8 cellular contexts compared by ENCODE assay signal in the genomic region with DNA sequence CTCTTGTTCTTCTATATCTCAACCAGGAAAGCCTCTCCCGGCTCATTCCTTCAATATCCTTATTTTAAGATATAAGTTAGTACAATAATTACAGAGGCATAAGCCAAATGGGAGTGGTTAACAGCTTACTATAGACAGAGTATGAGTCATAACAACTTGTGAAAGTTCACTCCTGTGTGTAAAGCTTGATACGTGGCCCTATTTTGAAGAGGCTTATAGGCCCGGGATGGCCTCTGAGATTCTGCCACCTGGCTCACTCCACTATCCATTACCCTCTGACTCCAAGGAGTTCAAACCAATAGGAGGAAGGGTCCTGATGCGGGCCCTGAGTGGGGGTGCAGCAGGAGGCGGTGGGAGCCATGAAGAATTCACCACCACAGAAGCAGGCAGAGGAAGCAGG. TPM values are rescaled to one million over a fixed set of nuclear protein-coding genes. Genes with fewer than 3 reads are reported as not detected.
A peak's percentile ranks its signal among the peaks of the same experiment; 100 is the strongest.
DNase-seq lines count a peak whose midpoint lies in the region; ATAC-seq and TF ChIP-seq lines count a peak whose summit lies in the region.

No MANE protein-coding gene starts in this region.

- TF ChIP-seq POLR2A in IMR-90 (IDR thresholded peaks at IDR 0.05; ENCODE audit: low read depth, low read length) = no peak

- H3K4me3 ChIP-seq in IMR-90 (ENCODE audit: insufficient read depth, low read depth, low read length) = no peak overlapping the region
- no peak overlapping the region for H3K4me3 ChIP-seq in duodenal mucosa (ENCODE audit: low read depth in 1 of 2, low read length in 2 of 2)

- no peaks in the 10 kb centered on the region for H3K9me3 Mint-ChIP-seq in stimulated activated memory B cell treated with anti-CD40 and anti-IgM and Interleukin-4, amounts not matched to agents 10 μg/mL and 1 μg/mL and 100 μg/mL, for 72 hours

- no peaks in the 10 kb centered on the region for H3K27me3 Mint-ChIP-seq in stimulated activated memory B cell treated with anti-CD40 and anti-IgM and Interleukin-4, amounts not matched to agents 10 μg/mL and 1 μg/mL and 100 μg/mL, for 72 hours

- POLR2A ChIA-PET in IMR-90 (lab: Charles Lee; ENCODE audit: unreplicated experiment) = no interaction called here

- H3K27ac ChIP-seq in IMR-90 (ENCODE audit: insufficient read depth, low read length) (no peak overlapping the region), duodenal mucosa (ENCODE audit: low read depth, low read length) (peak overlapping the region; percentile 55)

- H3K9ac ChIP-seq in IMR-90 (ENCODE audit: low read depth, low read length) (no peak overlapping the region), duodenal mucosa (ENCODE audit: low read depth in 1 of 2, low read length in 2 of 2) (peak overlapping the region; percentile 19 to 35)

- H3K9me3 ChIP-seq in IMR-90 (ENCODE audit: control insufficient read depth, insufficient read depth, low read length) = no peaks in the 10 kb centered on the region
- H3K9me3 ChIP-seq in duodenal mucosa (ENCODE audit: control insufficient read depth in 1 of 2, low read length in 2 of 2) = no peaks in the 10 kb centered on the region

- ATAC-seq in GM21528 (IDR thresholded peaks at IDR 0.05; ENCODE audit: low FRiP score, unreplicated experiment) (peak; percentile 70), IMR-90 (ENCODE audit: low read depth) (no peak)
- ATAC-seq in stimulated activated memory B cell treated with anti-CD40 and anti-IgM and Interleukin-4, amounts not matched to agents 10 μg/mL and 1 μg/mL and 100 μg/mL, for 72 hours = peak; percentile 42

- H2BK15ac ChIP-seq in IMR-90 (ENCODE audit: low read depth, low read length) = no peak overlapping the region

- H3K27ac Mint-ChIP-seq in stimulated activated memory B cell treated with anti-CD40 and anti-IgM and Interleukin-4, amounts not matched to agents 10 μg/mL and 1 μg/mL and 100 μg/mL, for 72 hours = peak overlapping the region; percentile 93

- peaks cover 65% of the 10 kb centered on the region for H3K36me3 Mint-ChIP-seq in stimulated activated memory B cell treated with anti-CD40 and anti-IgM and Interleukin-4, amounts not matched to agents 10 μg/mL and 1 μg/mL and 100 μg/mL, for 72 hours

- no TSS peak for BruUV-seq in IMR-90 (replicated peaks; lab: Mats Ljungman, UMichigan)

- no peak overlapping the region for H2BK120ac ChIP-seq in IMR-90 (ENCODE audit: low read depth, low read length)

- no peak overlapping the region for H2BK20ac ChIP-seq in IMR-90 (ENCODE audit: low read depth, low read length)

- H3K27me3 ChIP-seq in IMR-90 (ENCODE audit: control insufficient read depth, insufficient read depth, low read length) (no peaks in the 10 kb centered on the region), duodenal mucosa (ENCODE audit: control insufficient read depth in 1 of 2, insufficient read depth in 2 of 2, low read length in 2 of 2) (no peaks in the 10 kb centered on the region)

- H3K4ac ChIP-seq in IMR-90 (ENCODE audit: low read depth, low read length) = no peak overlapping the region

- H4K20me1 ChIP-seq in IMR-90 (ENCODE audit: insufficient read depth, low read length) = peaks cover 4% of the 10 kb centered on the region; the same call in 1 of the 2 replicates

- no peak overlapping the region for H3K18ac ChIP-seq in IMR-90 (ENCODE audit: low read depth, low read length)

- H2AFZ ChIP-seq in IMR-90 (replicated peaks; ENCODE audit: low read length, poor library complexity) = no peak overlapping the region

- no peak overlapping the region for H3K56ac ChIP-seq in IMR-90 (ENCODE audit: extremely low read depth, insufficient read depth, low read length)

- H3K4me1 ChIP-seq in IMR-90 (ENCODE audit: control insufficient read depth, insufficient read depth, low read length) (peaks cover 15% of the 10 kb centered on the region), duodenal mucosa (ENCODE audit: control insufficient read depth in 1 of 2, insufficient read depth in 2 of 2, low read length in 2 of 2) (peaks cover 45 to 54% of the 10 kb centered on the region in 2 donors)

- H2AK5ac ChIP-seq in IMR-90 (ENCODE audit: low read depth, low read length) = no peak overlapping the region

- H3K9me1 ChIP-seq in IMR-90 (ENCODE audit: insufficient read depth, low read length) = peaks cover 37% of the 10 kb centered on the region

- no peak overlapping the region for H4K5ac ChIP-seq in IMR-90 (ENCODE audit: low read depth, low read length)

- dilution Hi-C loops in IMR-90 (cut with HindIII; ENCODE audit: low sequenced_read_pairs, unreplicated experiment) = no loop called here

- H2AK9ac ChIP-seq in IMR-90 (replicated peaks; ENCODE audit: low read depth, low read length, poor library complexity) = no peak overlapping the region

- intact Hi-C loops in IMR-90 (cut with micrococcal nuclease) = loop anchor here (5.0 kb wide), 2 partner anchors 37 to 53 kb away; partner anchors contain the start of genes B4GALT1 and SMU1

- DNase-seq in GM13977 (ENCODE audit: low spot score) = peak; percentile 67
- DNase-seq in IMR-90 = peak; percentile 46
- DNase-seq in NCI-H1436 (lab: John Stamatoyannopoulos, UW) = no peak
- DNase-seq in H4 (ENCODE audit: low spot score) = no peak
- DNase-seq in NCI-H1417 treated with DMSO at 0.1 percent for 48 hours (lab: John Stamatoyannopoulos, UW) = no peak

- no CpG with 5 or more reads among the region's 5 CpGs for WGBS in IMR-90 (ENCODE audit: extremely low coverage in 2 of 2, insufficient read length in 1 of 2), 2 experiments

- no peak overlapping the region for H2BK5ac ChIP-seq in IMR-90 (ENCODE audit: low read depth, low read length, poor library complexity, severe bottlenecking)

- in situ Hi-C loops in GM13977 (cut with MboI; ENCODE audit: low pct_unique_long_range_greater_than_20kb, low sequenced_read_pairs, unreplicated experiment) (no loop called here), IMR-90 (cut with MboI; ENCODE audit: low sequenced_read_pairs) (no loop called here)

- H3K36me3 ChIP-seq in IMR-90 (ENCODE audit: control insufficient read depth, insufficient read depth, low read length) (peaks cover 42% of the 10 kb centered on the region), duodenal mucosa (ENCODE audit: control insufficient read depth in 1 of 2, insufficient read depth in 2 of 2, low read length in 2 of 2) (peaks cover 14 to 47% of the 10 kb centered on the region in 2 donors)

- H3K4me2 ChIP-seq in IMR-90 (ENCODE audit: low read depth, low read length) = no peak overlapping the region

- no peak for TF ChIP-seq RAD21 in IMR-90 (IDR thresholded peaks at IDR 0.05; ENCODE audit: low read length)

- peaks cover 78% of the 10 kb centered on the region for H3K4me1 Mint-ChIP-seq in stimulated activated memory B cell treated with anti-CD40 and anti-IgM and Interleukin-4, amounts not matched to agents 10 μg/mL and 1 μg/mL and 100 μg/mL, for 72 hours

- CTCF ChIA-PET in IMR-90 (lab: Yijun Ruan, JAX) = no interaction called here

- peak overlapping the region; percentile 3 for H3K4me3 Mint-ChIP-seq in stimulated activated memory B cell treated with anti-CD40 and anti-IgM and Interleukin-4, amounts not matched to agents 10 μg/mL and 1 μg/mL and 100 μg/mL, for 72 hours

- H3K14ac ChIP-seq in IMR-90 (replicated peaks; ENCODE audit: low read depth, low read length) = no peak overlapping the region

- H4K8ac ChIP-seq in IMR-90 (ENCODE audit: low read depth in 2 of 2, low read length in 2 of 2) = no peak overlapping the region

- peaks cover 54 to 76% of the 10 kb centered on the region in 2 experiments for H3K79me1 ChIP-seq in IMR-90 (ENCODE audit: low read depth in 1 of 2, low read length in 2 of 2)

- no peak overlapping the region for H4K91ac ChIP-seq in IMR-90 (ENCODE audit: insufficient read depth, low read depth, low read length)

- TF ChIP-seq CTCF in GM13977 (IDR thresholded peaks at IDR 0.05; ENCODE audit: extremely low read depth, insufficient read depth, missing control alignments) = no peak
- TF ChIP-seq CTCF in IMR-90 (conservative IDR thresholded peaks at IDR 0.05; ENCODE audit: low read depth, low read length) = no peak

- no peak overlapping the region for H3K23ac ChIP-seq in IMR-90 (ENCODE audit: low read depth, low read length)

TF ChIP-seq in IMR-90, 13 proteins besides CTCF, POLR2A, EP300 and RAD21:
- TF ChIP-seq FOS (IDR thresholded peaks at IDR 0.05; ENCODE audit: low read depth, low read length) (peak; percentile 40; the same call in 1 of the 2 replicates), SMC3 (IDR thresholded peaks at IDR 0.05; ENCODE audit: low read depth, low read length) (no peak)

RNA-seq across cellular contexts. Expression of gene B4GALT1, which starts 36.6 kb away (rescaled TPM):
- 8.8 and 11.9 TPM in 2 replicates for total RNA-seq in IMR-90 (2012; rRNA removed)
- 37.6 and 37.8 TPM in 2 replicates for polyA plus RNA-seq in IMR-90 (2012; rRNA removed)
- 28.7 and 34.0 TPM in 2 replicates for polyA plus RNA-seq in IMR-90 (2012; cell fraction: cytosol; rRNA removed)
- 15.4 and 23.3 TPM in 2 replicates for polyA plus RNA-seq in IMR-90 (2012; cell fraction: nucleus; rRNA removed; ENCODE audit: low replicate concordance)
- total RNA-seq in H4 (2014; rRNA removed; shearing (Covaris generic)) = 33.5 and 34.5 TPM in 2 replicates

RNA-seq across cellular contexts. Expression of gene SMU1, which starts 54.0 kb away (rescaled TPM):
- total RNA-seq in IMR-90 (2012; rRNA removed) = 36.0 and 37.8 TPM in 2 replicates
- polyA plus RNA-seq in IMR-90 (2012; rRNA removed) = 8.6 and 11.1 TPM in 2 replicates
- 3.0 and 4.1 TPM in 2 replicates for polyA plus RNA-seq in IMR-90 (2012; cell fraction: cytosol; rRNA removed)
- 1.4 and 6.1 TPM in 2 replicates for polyA plus RNA-seq in IMR-90 (2012; cell fraction: nucleus; rRNA removed; ENCODE audit: low replicate concordance)
- total RNA-seq in H4 (2014; rRNA removed; shearing (Covaris generic)) = 31.8 and 32.0 TPM in 2 replicates

Comparison
In these comparisons a context has a peak if more than half of its experiments do, and no peak if none do; other contexts are left out.
1. DNase-seq: peak in GM13977 (single experiment) and IMR-90 (single experiment); none in NCI-H1436 (single experiment), H4 (single experiment) and NCI-H1417 treated with DMSO at 0.1 percent for 48 hours (single experiment).